1 cellular context compared by ENCODE assay signal in genomic region chr11:122900803-122901202, GRCh38.
TF ChIP-seq lines count a peak whose summit lies in the region.

No MANE protein-coding gene starts in this region.

TF ChIP-seq in GM12878, 131 proteins besides CTCF, POLR2A, EP300 and RAD21 (continued from another document):
- TF ChIP-seq ZSCAN29 (IDR thresholded peaks at IDR 0.05) (peak; percentile 80), SPI1 (IDR thresholded peaks at IDR 0.05; ENCODE audit: borderline replicate concordance, insufficient read depth, low read depth, low read length) (no peak), CREB1 (IDR thresholded peaks at IDR 0.05; ENCODE audit: low read depth) (peak; percentile 49; the same call in 1 of the 2 replicates), ELK1 (IDR thresholded peaks at IDR 0.05; ENCODE audit: low read depth, low read length) (no peak), CREM (IDR thresholded peaks at IDR 0.05; ENCODE audit: low read depth) (peak; percentile 63), RUNX3 (IDR thresholded peaks at IDR 0.05; ENCODE audit: low read length) (peak; percentile 64; the same call in 1 of the 2 replicates), PAX8 (IDR thresholded peaks at IDR 0.05) (no peak), JUNB (IDR thresholded peaks at IDR 0.05) (peak; percentile 51; the same call in 1 of the 2 replicates), ATF2 (IDR thresholded peaks at IDR 0.05; ENCODE audit: low read length) (no peak)
